Comparison of ENCODE assay signal across 23 cellular contexts in the genomic region with DNA sequence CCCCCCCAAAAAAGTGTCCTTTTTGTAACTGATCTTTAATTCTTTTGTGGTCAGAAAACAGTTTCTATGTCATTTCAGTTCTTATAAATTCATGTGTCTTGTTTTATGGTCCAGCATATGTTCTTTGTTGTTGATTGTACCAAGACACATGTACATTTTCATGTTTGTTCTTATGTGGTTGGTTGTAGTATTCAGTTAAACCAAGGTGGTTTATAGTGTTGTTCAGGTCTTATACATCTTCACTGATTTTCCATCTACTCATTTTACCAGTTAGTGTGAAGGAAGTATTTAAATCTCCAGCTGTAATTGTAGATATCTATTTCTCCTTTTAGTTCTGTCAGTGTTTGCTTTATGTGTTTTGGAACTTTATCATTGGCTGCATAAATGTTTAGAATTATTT. TPM values are rescaled to one million over a fixed set of nuclear protein-coding genes. Genes with fewer than 3 reads are reported as not detected.
DNase-seq lines count a peak whose midpoint lies in the region; ATAC-seq and TF ChIP-seq lines count a peak whose summit lies in the region.
"Had no signal": no experiment of that assay in that cellular context is flagged by ENCODE, and none has a peak within 500 bp of the region (broad histone marks: within the 10 kb centered on the region; RNA-seq: fewer than 3 reads in every experiment).

No MANE protein-coding gene starts in this region.

- H3K4me3 Mint-ChIP-seq in T-helper 17 cell (no peak overlapping the region), naive B cell (peak overlapping the region in 3 of 8 donors; percentile 6 to 40 (median 11))

- ATAC-seq in T-helper 17 cell (no peak), naive B cell (ENCODE audit: low read depth in 2 of 2) (no peak), GM21825 (IDR thresholded peaks at IDR 0.05; ENCODE audit: unreplicated experiment) (no peak), SK-N-SH treated with all-trans-retinoic acid at 6 μM for 48 hours (no peak)
- ATAC-seq: Right ventricle myocardium inferior had no signal

- H3K27ac Mint-ChIP-seq in T-helper 17 cell = peak overlapping the region; percentile 22
- H3K27ac Mint-ChIP-seq in naive B cell = peak overlapping the region in 4 of 6 donors; percentile 1 to 75 (median 49)

- H3K27me3 ChIP-seq in cardiac muscle cell = no peaks in the 10 kb centered on the region
- H3K27me3 ChIP-seq: BE2C, SJSA1 had no signal

- no peaks in the 10 kb centered on the region for H3K36me3 ChIP-seq in cardiac muscle cell
- H3K36me3 ChIP-seq: BE2C, SJSA1 had no signal

- no peak for DNase-seq in cardiac muscle cell (ENCODE audit: low read depth in 1 of 2, low spot score in 1 of 2)
- no peak for DNase-seq in cardiac septum (ENCODE audit: low spot score)
- no peak for DNase-seq in T-helper 17 cell
- DNase-seq in naive B cell = no peak
- no peak for DNase-seq in ecto neural progenitor cell (ENCODE audit: low spot score)
- no peak for DNase-seq in NCI-H69 (lab: John Stamatoyannopoulos, UW)
- DNase-seq: BE2C, DMS53, GOT3, HCEC 1CT, MV-4-11, NCI-H1105 treated with DMSO at 0.1 percent for 48 hours, NCI-H1694, NCI-H2081, NCI-H2171, NCI-H345, NCI-H524, OCI-M1 had no signal

- peak overlapping the region; percentile 4 for H3K27ac ChIP-seq in cardiac muscle cell
- H3K27ac ChIP-seq: KMS-11, SJSA1 had no signal

- no peak for TF ChIP-seq CTCF in cardiac muscle cell (IDR thresholded peaks at IDR 0.05; ENCODE audit: low read depth, low read length)

- H3K27me3 Mint-ChIP-seq in T-helper 17 cell = no peaks in the 10 kb centered on the region
- H3K27me3 Mint-ChIP-seq in naive B cell = no peaks in the 10 kb centered on the region

- H3K4me1 Mint-ChIP-seq in T-helper 17 cell (peaks cover 20% of the 10 kb centered on the region), naive B cell (peaks cover 51 to 66% (median 60%) of the 10 kb centered on the region in 3 donors)

- intact Hi-C loops in cardiac septum (cut with DNase I) = no loop called here

- H3K4me1 ChIP-seq in cardiac muscle cell (ENCODE audit: low read depth) = no peaks in the 10 kb centered on the region
- H3K4me1 ChIP-seq: BE2C, SJSA1 had no signal

- H3K4me3 ChIP-seq in cardiac muscle cell = no peak overlapping the region
- H3K4me3 ChIP-seq: SJSA1 had no signal

- peaks cover 2% of the 10 kb centered on the region for H3K36me3 Mint-ChIP-seq in T-helper 17 cell (ENCODE audit: low read depth)
- H3K36me3 Mint-ChIP-seq in naive B cell = peaks cover 1 to 5% of the 10 kb centered on the region in 2 donors

- H3K9me3 ChIP-seq in cardiac muscle cell (ENCODE audit: low read depth) = no peaks in the 10 kb centered on the region
- no peaks in the 10 kb centered on the region for H3K9me3 ChIP-seq in T-helper 17 cell (ENCODE audit: control insufficient read depth, low read length, poor library complexity, severe bottlenecking)
- H3K9me3 ChIP-seq: BE2C, SJSA1 had no signal

- H3K9me3 Mint-ChIP-seq in naive B cell = peaks cover 0 to 25% (median 16%) of the 10 kb centered on the region in 7 donors

TF ChIP-seq in SK-N-SH treated with all-trans-retinoic acid at 6 μM for 48 hours, 23 proteins besides CTCF, POLR2A, EP300 and RAD21:
- no peak for TF ChIP-seq SNAI2 (CRISPR knock-in tag; IDR thresholded peaks at IDR 0.05)
- TF ChIP-seq ZC3H10 (CRISPR knock-in tag; IDR thresholded peaks at IDR 0.05) = no peak
- no peak for TF ChIP-seq OSR1 (CRISPR knock-in tag; IDR thresholded peaks at IDR 0.05)
- TF ChIP-seq ZFP3 (CRISPR knock-in tag; IDR thresholded peaks at IDR 0.05) = no peak
- TF ChIP-seq CSDC2 (CRISPR knock-in tag; IDR thresholded peaks at IDR 0.05) = no peak
- TF ChIP-seq ARNTL (CRISPR knock-in tag; IDR thresholded peaks at IDR 0.05; ENCODE audit: borderline replicate concordance, low read depth) = no peak
- TF ChIP-seq, protein P1, sequence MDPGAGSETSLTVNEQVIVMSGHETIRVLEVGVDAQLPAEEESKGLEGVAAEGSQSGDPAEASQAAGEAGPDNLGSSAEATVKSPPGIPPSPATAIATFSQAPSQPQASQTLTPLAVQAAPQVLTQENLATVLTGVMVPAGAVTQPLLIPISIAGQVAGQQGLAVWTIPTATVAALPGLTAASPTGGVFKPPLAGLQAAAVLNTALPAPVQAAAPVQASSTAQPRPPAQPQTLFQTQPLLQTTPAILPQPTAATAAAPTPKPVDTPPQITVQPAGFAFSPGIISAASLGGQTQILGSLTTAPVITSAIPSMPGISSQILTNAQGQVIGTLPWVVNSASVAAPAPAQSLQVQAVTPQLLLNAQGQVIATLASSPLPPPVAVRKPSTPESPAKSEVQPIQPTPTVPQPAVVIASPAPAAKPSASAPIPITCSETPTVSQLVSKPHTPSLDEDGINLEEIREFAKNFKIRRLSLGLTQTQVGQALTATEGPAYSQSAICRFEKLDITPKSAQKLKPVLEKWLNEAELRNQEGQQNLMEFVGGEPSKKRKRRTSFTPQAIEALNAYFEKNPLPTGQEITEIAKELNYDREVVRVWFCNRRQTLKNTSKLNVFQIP (CRISPR knock-in tag; IDR thresholded peaks at IDR 0.05; ENCODE audit: borderline replicate concordance, low read depth) = no peak
- no peak for TF ChIP-seq ESRRG (CRISPR knock-in tag; IDR thresholded peaks at IDR 0.05)
- no peak for TF ChIP-seq ZNF8 (CRISPR knock-in tag; IDR thresholded peaks at IDR 0.05)
- TF ChIP-seq ZNF70 (CRISPR knock-in tag; IDR thresholded peaks at IDR 0.05) = no peak
- TF ChIP-seq, protein P2, sequence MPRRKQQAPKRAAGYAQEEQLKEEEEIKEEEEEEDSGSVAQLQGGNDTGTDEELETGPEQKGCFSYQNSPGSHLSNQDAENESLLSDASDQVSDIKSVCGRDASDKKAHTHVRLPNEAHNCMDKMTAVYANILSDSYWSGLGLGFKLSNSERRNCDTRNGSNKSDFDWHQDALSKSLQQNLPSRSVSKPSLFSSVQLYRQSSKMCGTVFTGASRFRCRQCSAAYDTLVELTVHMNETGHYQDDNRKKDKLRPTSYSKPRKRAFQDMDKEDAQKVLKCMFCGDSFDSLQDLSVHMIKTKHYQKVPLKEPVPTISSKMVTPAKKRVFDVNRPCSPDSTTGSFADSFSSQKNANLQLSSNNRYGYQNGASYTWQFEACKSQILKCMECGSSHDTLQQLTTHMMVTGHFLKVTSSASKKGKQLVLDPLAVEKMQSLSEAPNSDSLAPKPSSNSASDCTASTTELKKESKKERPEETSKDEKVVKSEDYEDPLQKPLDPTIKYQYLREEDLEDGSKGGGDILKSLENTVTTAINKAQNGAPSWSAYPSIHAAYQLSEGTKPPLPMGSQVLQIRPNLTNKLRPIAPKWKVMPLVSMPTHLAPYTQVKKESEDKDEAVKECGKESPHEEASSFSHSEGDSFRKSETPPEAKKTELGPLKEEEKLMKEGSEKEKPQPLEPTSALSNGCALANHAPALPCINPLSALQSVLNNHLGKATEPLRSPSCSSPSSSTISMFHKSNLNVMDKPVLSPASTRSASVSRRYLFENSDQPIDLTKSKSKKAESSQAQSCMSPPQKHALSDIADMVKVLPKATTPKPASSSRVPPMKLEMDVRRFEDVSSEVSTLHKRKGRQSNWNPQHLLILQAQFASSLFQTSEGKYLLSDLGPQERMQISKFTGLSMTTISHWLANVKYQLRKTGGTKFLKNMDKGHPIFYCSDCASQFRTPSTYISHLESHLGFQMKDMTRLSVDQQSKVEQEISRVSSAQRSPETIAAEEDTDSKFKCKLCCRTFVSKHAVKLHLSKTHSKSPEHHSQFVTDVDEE (CRISPR knock-in tag; IDR thresholded peaks at IDR 0.05) = no peak
- TF ChIP-seq, protein P3, sequence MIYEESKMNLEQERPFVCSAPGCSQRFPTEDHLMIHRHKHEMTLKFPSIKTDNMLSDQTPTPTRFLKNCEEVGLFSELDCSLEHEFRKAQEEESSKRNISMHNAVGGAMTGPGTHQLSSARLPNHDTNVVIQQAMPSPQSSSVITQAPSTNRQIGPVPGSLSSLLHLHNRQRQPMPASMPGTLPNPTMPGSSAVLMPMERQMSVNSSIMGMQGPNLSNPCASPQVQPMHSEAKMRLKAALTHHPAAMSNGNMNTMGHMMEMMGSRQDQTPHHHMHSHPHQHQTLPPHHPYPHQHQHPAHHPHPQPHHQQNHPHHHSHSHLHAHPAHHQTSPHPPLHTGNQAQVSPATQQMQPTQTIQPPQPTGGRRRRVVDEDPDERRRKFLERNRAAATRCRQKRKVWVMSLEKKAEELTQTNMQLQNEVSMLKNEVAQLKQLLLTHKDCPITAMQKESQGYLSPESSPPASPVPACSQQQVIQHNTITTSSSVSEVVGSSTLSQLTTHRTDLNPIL (CRISPR knock-in tag; IDR thresholded peaks at IDR 0.05; ENCODE audit: low read depth) = no peak
- TF ChIP-seq TOX (CRISPR knock-in tag; IDR thresholded peaks at IDR 0.05; ENCODE audit: borderline replicate concordance) = no peak
- TF ChIP-seq, protein P4, sequence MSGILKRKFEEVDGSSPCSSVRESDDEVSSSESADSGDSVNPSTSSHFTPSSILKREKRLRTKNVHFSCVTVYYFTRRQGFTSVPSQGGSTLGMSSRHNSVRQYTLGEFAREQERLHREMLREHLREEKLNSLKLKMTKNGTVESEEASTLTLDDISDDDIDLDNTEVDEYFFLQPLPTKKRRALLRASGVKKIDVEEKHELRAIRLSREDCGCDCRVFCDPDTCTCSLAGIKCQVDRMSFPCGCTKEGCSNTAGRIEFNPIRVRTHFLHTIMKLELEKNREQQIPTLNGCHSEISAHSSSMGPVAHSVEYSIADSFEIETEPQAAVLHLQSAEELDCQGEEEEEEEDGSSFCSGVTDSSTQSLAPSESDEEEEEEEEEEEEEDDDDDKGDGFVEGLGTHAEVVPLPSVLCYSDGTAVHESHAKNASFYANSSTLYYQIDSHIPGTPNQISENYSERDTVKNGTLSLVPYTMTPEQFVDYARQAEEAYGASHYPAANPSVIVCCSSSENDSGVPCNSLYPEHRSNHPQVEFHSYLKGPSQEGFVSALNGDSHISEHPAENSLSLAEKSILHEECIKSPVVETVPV (CRISPR knock-in tag; IDR thresholded peaks at IDR 0.05) = no peak
- no peak for TF ChIP-seq BACH2 (CRISPR knock-in tag; IDR thresholded peaks at IDR 0.05; ENCODE audit: borderline replicate concordance)
- TF ChIP-seq ZFP30 (CRISPR knock-in tag; IDR thresholded peaks at IDR 0.05) = no peak
TF ChIP-seq in SK-N-SH treated with all-trans-retinoic acid at 6 μM for 48 hours: peak in this region for 0.

RNA-seq across cellular contexts. Expression of a gene that starts 24.0 kb away (rescaled TPM):
- total RNA-seq in cardiac muscle cell = 226 and 556 TPM in 2 replicates
- polyA plus RNA-seq in cardiac muscle cell = 91.7 and 168 TPM in 2 replicates
- total RNA-seq in cardiac septum = 195 TPM
- 10 to 100 TPM; 22.9 to 24.2 TPM for total RNA-seq in T-helper 17 cell
- polyA plus RNA-seq in naive B cell (ENCODE audit: low read depth in 6 of 6) = 10 to 100 TPM; 27.1 to 56.6 (median 40.9) TPM
